In the genomic region with DNA sequence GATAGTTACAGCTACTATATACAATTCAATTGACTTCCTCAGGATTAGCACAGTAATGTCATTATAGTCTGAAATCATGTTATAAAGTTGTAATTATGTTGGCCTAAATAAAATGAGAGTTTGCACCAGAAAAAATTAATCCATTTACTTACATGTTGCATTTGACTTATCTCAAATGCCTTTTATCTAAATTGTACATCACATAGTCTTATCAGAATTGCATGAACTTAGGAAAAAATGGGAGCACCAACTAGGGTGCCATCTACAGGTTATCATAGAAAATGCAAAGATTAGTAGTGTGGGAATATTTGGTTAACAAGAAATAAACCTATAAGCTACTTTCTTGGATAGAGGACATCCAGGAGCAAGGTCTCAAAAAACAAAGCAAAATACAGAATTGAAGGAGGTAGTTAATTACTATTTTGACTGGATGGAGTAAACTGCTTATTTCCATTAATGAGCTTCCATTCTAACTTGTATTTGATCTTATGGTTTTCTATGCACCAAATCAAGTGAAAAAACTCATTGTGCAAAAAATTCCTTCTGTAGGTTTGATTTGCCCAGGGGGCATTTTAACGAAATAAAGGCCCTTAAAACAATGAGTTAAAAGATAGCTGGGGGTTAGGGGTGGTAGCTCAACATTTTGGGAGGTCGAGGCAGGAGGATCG, we compare ENCODE assay signal across 9 cellular contexts.
DNase-seq lines count a peak whose midpoint lies in the region; ATAC-seq and TF ChIP-seq lines count a peak whose summit lies in the region.
"Had no signal": no experiment of that assay in that cellular context is flagged by ENCODE, and none has a peak within 500 bp of the region (broad histone marks: within the 10 kb centered on the region; RNA-seq: fewer than 3 reads in every experiment).

No MANE protein-coding gene starts in this region.

- ATAC-seq in GM21737 (IDR thresholded peaks at IDR 0.05; ENCODE audit: unreplicated experiment) = no peak

- TF ChIP-seq CTCF in 22Rv1 (IDR thresholded peaks at IDR 0.05) (peak; percentile 92), GM12875 (IDR thresholded peaks at IDR 0.05; ENCODE audit: borderline replicate concordance, insufficient read depth, low read depth, low read length) (peak; percentile 14; the same call in 1 of the 2 replicates), PC-9 (conservative IDR thresholded peaks at IDR 0.05) (peak; percentile 55), fibroblast of villous mesenchyme (IDR thresholded peaks at IDR 0.05; ENCODE audit: insufficient read depth, low read depth, low read length) (peak; percentile 50)

- DNase-seq in PC-9 (no peak), fibroblast of villous mesenchyme (ENCODE audit: low read depth) (peak; percentile 27), DMS79 (lab: John Stamatoyannopoulos, UW) (no peak)
- DNase-seq in stimulated activated CD4-positive, alpha-beta T cell treated with anti-CD3 and anti-CD28 coated beads, Interleukin-4, amount 100 ng/mL, for 4 hours = no peak
- no peak for DNase-seq in activated effector memory CD4-positive, alpha-beta T cell treated with anti-CD3 and anti-CD28 coated beads, Interleukin-2, amount 50 U/mL, for 16 hours

- peaks cover 3% of the 10 kb centered on the region; the same call in 1 of the 2 replicates for H3K9me3 ChIP-seq in PC-9 (ENCODE audit: insufficient read depth, low read depth)

- H3K36me3 ChIP-seq in PC-9 (ENCODE audit: low read depth) = no peaks in the 10 kb centered on the region

- POLR2A ChIA-PET in PC-9 (lab: Charles Lee; ENCODE audit: unreplicated experiment) = interaction anchor here (0.6 kb wide), 2 partner anchors 946 to 959 kb away, joined by 3 to 4 read pairs; no protein-coding TSS in a partner anchor

- no peaks in the 10 kb centered on the region for H3K4me1 ChIP-seq in PC-9 (replicated peaks; ENCODE audit: insufficient read depth)

- no peaks in the 10 kb centered on the region for H3K27me3 ChIP-seq in PC-9 (ENCODE audit: insufficient read depth, low read depth)

- no peak overlapping the region for H2AFZ ChIP-seq in PC-9

- H3K4me3 ChIP-seq in GM12875 (ENCODE audit: low read depth, low read length) (no peak overlapping the region), PC-9 (no peak overlapping the region), fibroblast of villous mesenchyme (ENCODE audit: low read depth, low read length) (no peak overlapping the region)

- intact Hi-C loops in PC-9 (cut with micrococcal nuclease; ENCODE audit: unreplicated experiment) = no loop called here

- CTCF ChIA-PET in PC-9 (lab: Charles Lee) = interaction anchor here (0.6 kb wide), 1 partner anchor 708 kb away, joined by 5 read pairs; no protein-coding TSS in a partner anchor

- H3K27ac ChIP-seq in 22Rv1 (no peak overlapping the region), PC-9 (no peak overlapping the region)
- H3K27ac ChIP-seq: epithelial cell of prostate had no signal

- H3K9me2 ChIP-seq in PC-9 (ENCODE audit: insufficient read depth) = no peaks in the 10 kb centered on the region

- H3F3A ChIP-seq in PC-9 (ENCODE audit: insufficient read depth, low read depth) = no peaks in the 10 kb centered on the region

- H3K4me2 ChIP-seq in PC-9 = no peak overlapping the region

- no TSS peak for BruUV-seq in PC-9 (replicated peaks; lab: Mats Ljungman, UMichigan)

- no peaks in the 10 kb centered on the region for H4K20me1 ChIP-seq in PC-9 (ENCODE audit: insufficient read depth)

- H3K79me2 ChIP-seq in PC-9 (ENCODE audit: low read depth) = no peaks in the 10 kb centered on the region

Comparison
In these comparisons a context has a peak if more than half of its experiments do, and no peak if none do; other contexts are left out.
1. CTCF ChIP-seq: peak in every context shown above with its lines; median percentile 92 in 22Rv1; 55 in PC-9; 50 in fibroblast of villous mesenchyme; 14 in GM12875.